ENCODE assay signal across 8 cellular contexts in genomic region chr3:16247282-16248058, GRCh38. TPM values are rescaled to one million over a fixed set of nuclear protein-coding genes. Genes with fewer than 3 reads are reported as not detected.
A peak's percentile ranks its signal among the peaks of the same experiment; 100 is the strongest.
DNase-seq lines count a peak whose midpoint lies in the region; ATAC-seq lines count a peak whose summit lies in the region.

No MANE protein-coding gene starts in this region.

- DNase-seq in EL: peak; percentile 80
- DNase-seq in Karpas-422: peak; percentile 95
- peak; percentile 81 for DNase-seq in RKO (ENCODE audit: low spot score)
- DNase-seq in activated T-helper 1 cell treated with Interleukin-2 at 50 U/mL for 16 hours (ENCODE audit: low read depth): peak; percentile 58
- DNase-seq in fibroblast of the conjunctiva (ENCODE audit: low read depth): peak; percentile 71
- DNase-seq in nucleus accumbens (lab: John Stamatoyannopoulos, UW): peak in 54 of 56 donors; percentile 18 to 92 (median 63)
- peak in 47 of 49 donors; percentile 6 to 87 (median 60) for DNase-seq in substantia nigra (lab: John Stamatoyannopoulos, UW)

- peak overlapping the region; percentile 19 for H3K4me2 ChIP-seq in Karpas-422 (ENCODE audit: low read depth, low read length, poor library complexity, severe bottlenecking)

- H2AFZ ChIP-seq in Karpas-422 (ENCODE audit: low read length): no peak overlapping the region

- no peaks in the 10 kb centered on the region for H3K79me2 ChIP-seq in Karpas-422 (ENCODE audit: low read length)

- H3K9ac ChIP-seq in Karpas-422 (ENCODE audit: low read length): 0 out of 2 replicates have a peak overlapping the region, but pooled peaks have one; percentile 25

- no peaks in the 10 kb centered on the region for H3K9me2 ChIP-seq in Karpas-422 (replicated peaks; ENCODE audit: insufficient read depth, low read length)

- H3K27ac ChIP-seq in Karpas-422 (ENCODE audit: low read length) (no peak overlapping the region), substantia nigra (ENCODE audit: low read depth, low read length, poor library complexity, severe bottlenecking) (no peak overlapping the region)

- H3K4me1 ChIP-seq in Karpas-422 (ENCODE audit: low read length): peaks cover 46% of the 10 kb centered on the region

- H3K4me3 ChIP-seq in Karpas-422 (ENCODE audit: low read length): no peak overlapping the region

- H4K20me1 ChIP-seq in Karpas-422 (ENCODE audit: insufficient read depth, low read depth, low read length): no peaks in the 10 kb centered on the region

- no peaks in the 10 kb centered on the region for H3K9me3 ChIP-seq in Karpas-422 (ENCODE audit: low read length)

- H3K27me3 ChIP-seq in Karpas-422 (ENCODE audit: low read length): no peaks in the 10 kb centered on the region

- ATAC-seq in GM21786 (IDR thresholded peaks at IDR 0.05; ENCODE audit: unreplicated experiment): peak; percentile 74

- no peaks in the 10 kb centered on the region for H3K36me3 ChIP-seq in Karpas-422 (ENCODE audit: insufficient read depth, low read length)

RNA-seq across cellular contexts. Expression of gene DPH3, which starts 17.3 kb away (rescaled TPM):
- 7.6 and 22.2 TPM in 2 replicates for total RNA-seq in Karpas-422 (2014; rRNA removed; shearing (Covaris generic); ENCODE audit: low replicate concordance)

RNA-seq across cellular contexts. Expression of gene OXNAD1, which starts 17.5 kb away (rescaled TPM):
- total RNA-seq in Karpas-422 (2014; rRNA removed; shearing (Covaris generic); ENCODE audit: low replicate concordance): 23.3 and 30.3 TPM in 2 replicates
